ENCODE assay signal across 20 cellular contexts in the genomic region with DNA sequence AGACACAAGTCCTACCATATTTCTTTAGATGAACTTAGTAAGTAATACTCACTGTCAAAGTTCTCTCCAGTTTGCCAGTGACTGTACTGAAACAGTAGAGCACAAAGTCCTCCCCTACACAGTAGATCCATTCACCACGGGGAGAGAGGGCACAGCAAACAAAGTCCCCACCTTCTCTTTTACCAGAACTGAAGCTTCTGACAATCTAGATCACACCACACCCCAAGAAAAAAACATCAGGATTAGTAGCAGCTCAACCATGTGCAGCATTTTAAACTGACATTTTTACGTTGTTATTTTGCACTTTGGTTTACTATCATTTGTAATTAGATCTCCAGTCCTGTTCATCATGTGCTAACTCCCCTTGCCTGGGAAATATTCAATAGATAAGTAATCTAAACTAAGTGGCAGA. TPM values are rescaled to one million over a fixed set of nuclear protein-coding genes. Genes with fewer than 3 reads are reported as not detected.
DNase-seq lines count a peak whose midpoint lies in the region; ATAC-seq and TF ChIP-seq lines count a peak whose summit lies in the region.
"Had no signal": no experiment of that assay in that cellular context is flagged by ENCODE, and none has a peak within 500 bp of the region (broad histone marks: within the 10 kb centered on the region; RNA-seq: fewer than 3 reads in every experiment).

No MANE protein-coding gene starts in this region.

- H3K27me3 Mint-ChIP-seq in activated T-cell treated with anti-CD3 and anti-CD28 coated beads, Interleukin-2, amount 50 U/mL, for 72 hours (ENCODE audit: low read depth) = no peaks in the 10 kb centered on the region
- H3K27me3 Mint-ChIP-seq in activated CD8-positive, alpha-beta T cell treated with anti-CD3 and anti-CD28 coated beads for 36 hours = no peaks in the 10 kb centered on the region
- H3K27me3 Mint-ChIP-seq in progenitor cell of endocrine pancreas = no peaks in the 10 kb centered on the region
- H3K27me3 Mint-ChIP-seq: CD4-positive, CD25-positive, alpha-beta regulatory T cell had no signal

- no peak overlapping the region for H3K4me2 ChIP-seq in hepatocyte

- H3K4me3 ChIP-seq in hepatocyte (no peak overlapping the region), lower lobe of right lung (no peak overlapping the region)
- H3K4me3 ChIP-seq: Peyer's patch had no signal

- peaks cover 32% of the 10 kb centered on the region for H3K4me1 Mint-ChIP-seq in activated T-cell treated with anti-CD3 and anti-CD28 coated beads, Interleukin-2, amount 50 U/mL, for 72 hours (ENCODE audit: low read depth)
- H3K4me1 Mint-ChIP-seq in activated CD8-positive, alpha-beta T cell treated with anti-CD3 and anti-CD28 coated beads for 36 hours (ENCODE audit: low read depth) = peaks cover 25% of the 10 kb centered on the region
- H3K4me1 Mint-ChIP-seq in progenitor cell of endocrine pancreas (ENCODE audit: low read depth) = peaks cover 7% of the 10 kb centered on the region

- 58% methylated on average over 2 of the region's 2 CpGs for WGBS in hepatocyte (ENCODE audit: low lambda C conversion rate, missing lambda C conversion rate)

- CTCF ChIA-PET in activated CD8-positive, alpha-beta T cell treated with anti-CD3 and anti-CD28 coated beads for 36 hours (lab: Charles Lee) = interaction anchor here (1.5 to 1.7 kb wide), 2 partner anchors 20 to 22 kb away, joined by 3 to 4 read pairs; no protein-coding TSS in a partner anchor

- H3K36me3 ChIP-seq in hepatocyte (replicated peaks; ENCODE audit: insufficient read depth, low read depth) (no peaks in the 10 kb centered on the region), lower lobe of right lung (peaks cover 71% of the 10 kb centered on the region)

- no peak for ATAC-seq in activated T-cell treated with anti-CD3 and anti-CD28 coated beads, Interleukin-2, amount 50 U/mL, for 72 hours (replicated peaks in 1 of 2)
- ATAC-seq in activated CD8-positive, alpha-beta T cell treated with anti-CD3 and anti-CD28 coated beads for 36 hours = no peak
- ATAC-seq in lower lobe of right lung (no peak), esophagus mucosa (no peak)

- H3K9me2 ChIP-seq in hepatocyte (replicated peaks; ENCODE audit: insufficient read depth) = no peaks in the 10 kb centered on the region

- H3K36me3 Mint-ChIP-seq in activated T-cell treated with anti-CD3 and anti-CD28 coated beads, Interleukin-2, amount 50 U/mL, for 72 hours (ENCODE audit: insufficient read depth in 2 of 2) = peaks cover 9 to 28% of the 10 kb centered on the region in 2 donors
- peaks cover 48% of the 10 kb centered on the region for H3K36me3 Mint-ChIP-seq in activated CD8-positive, alpha-beta T cell treated with anti-CD3 and anti-CD28 coated beads for 36 hours (ENCODE audit: low read depth)
- H3K36me3 Mint-ChIP-seq in progenitor cell of endocrine pancreas (ENCODE audit: insufficient read depth) = peaks cover 18% of the 10 kb centered on the region

- H3K27ac Mint-ChIP-seq in activated T-cell treated with anti-CD3 and anti-CD28 coated beads, Interleukin-2, amount 50 U/mL, for 72 hours = peak overlapping the region; percentile 14
- H3K27ac Mint-ChIP-seq in activated CD8-positive, alpha-beta T cell treated with anti-CD3 and anti-CD28 coated beads for 36 hours = peak overlapping the region; percentile 43
- H3K27ac Mint-ChIP-seq in progenitor cell of endocrine pancreas = peak overlapping the region; percentile 67

- H3K9me3 ChIP-seq in hepatocyte (ENCODE audit: low read depth) = no peaks in the 10 kb centered on the region
- H3K9me3 ChIP-seq in lower lobe of right lung = no peaks in the 10 kb centered on the region
- H3K9me3 ChIP-seq: Caco-2, Peyer's patch had no signal

- no peak overlapping the region for H2AFZ ChIP-seq in hepatocyte

- no peak overlapping the region for H3K4me3 Mint-ChIP-seq in activated T-cell treated with anti-CD3 and anti-CD28 coated beads, Interleukin-2, amount 50 U/mL, for 72 hours
- H3K4me3 Mint-ChIP-seq in activated CD8-positive, alpha-beta T cell treated with anti-CD3 and anti-CD28 coated beads for 36 hours = no peak overlapping the region
- no peak overlapping the region for H3K4me3 Mint-ChIP-seq in progenitor cell of endocrine pancreas (ENCODE audit: low read depth)
- H3K4me3 Mint-ChIP-seq: CD4-positive, CD25-positive, alpha-beta regulatory T cell had no signal

- H3K27me3 ChIP-seq in hepatocyte = no peaks in the 10 kb centered on the region
- no peaks in the 10 kb centered on the region for H3K27me3 ChIP-seq in lower lobe of right lung (ENCODE audit: low read depth)
- H3K27me3 ChIP-seq: Peyer's patch had no signal

- TF ChIP-seq CTCF in activated CD8-positive, alpha-beta T cell treated with anti-CD3 and anti-CD28 coated beads for 36 hours (IDR thresholded peaks at IDR 0.05) = no peak
- TF ChIP-seq CTCF in hepatocyte (IDR thresholded peaks at IDR 0.05; ENCODE audit: poor library complexity) (no peak), progenitor cell of endocrine pancreas (IDR thresholded peaks at IDR 0.05; ENCODE audit: unreplicated experiment) (no peak), lower lobe of right lung (IDR thresholded peaks at IDR 0.05) (no peak)

- POLR2A ChIA-PET in activated CD8-positive, alpha-beta T cell treated with anti-CD3 and anti-CD28 coated beads for 36 hours (lab: Charles Lee) = interaction anchor here (1.0 to 2.6 kb wide), 3 partner anchors 11 to 28 kb away, joined by 3 to 10 read pairs (median 3); a partner anchor contains a TSS

- DNase-seq in activated T-cell treated with anti-CD3 and anti-CD28 coated beads, Interleukin-2, amount 50 U/mL, for 72 hours = no peak
- no peak for DNase-seq in activated T-cell treated with anti-CD3 and anti-CD28 coated beads, Interleukin-2, amount 50 U/mL, for 48 hours
- no peak for DNase-seq in activated CD8-positive, alpha-beta T cell treated with anti-CD3 and anti-CD28 coated beads for 36 hours
- DNase-seq in hepatocyte (ENCODE audit: low spot score) (peak; percentile 8), progenitor cell of endocrine pancreas (ENCODE audit: low spot score, unreplicated experiment) (no peak), lower lobe of right lung (no peak)
- no peak for DNase-seq in stimulated activated CD4-positive, alpha-beta T cell treated with anti-CD3 and anti-CD28 coated beads, Interleukin-4, amount 100 ng/mL, for 24 hours
- DNase-seq: Caco-2; CD4-positive, CD25-positive, alpha-beta regulatory T cell; DMS 273 treated with DMSO at 0.1 percent for 48 hours; DMS79 treated with DMSO at 0.1 percent for 48 hours; IMR-90; NCI-H1105; NCI-H146; NCI-H2029; NCI-H226; NCI-H524; NCI-H774; Peyer's patch had no signal

- H3K4me1 ChIP-seq in hepatocyte (ENCODE audit: insufficient read depth) (no peaks in the 10 kb centered on the region), lower lobe of right lung (peaks cover 8% of the 10 kb centered on the region)

- peaks cover 5% of the 10 kb centered on the region for H3K79me2 ChIP-seq in hepatocyte

- intact Hi-C loops in activated CD8-positive, alpha-beta T cell treated with anti-CD3 and anti-CD28 coated beads for 36 hours (cut with micrococcal nuclease) = no loop called here
- intact Hi-C loops in lower lobe of right lung (cut with DNase I) = no loop called here

- H3K9me3 Mint-ChIP-seq in activated T-cell treated with anti-CD3 and anti-CD28 coated beads, Interleukin-2, amount 50 U/mL, for 72 hours = no peaks in the 10 kb centered on the region
- H3K9me3 Mint-ChIP-seq in activated CD8-positive, alpha-beta T cell treated with anti-CD3 and anti-CD28 coated beads for 36 hours = no peaks in the 10 kb centered on the region
- H3K9me3 Mint-ChIP-seq in progenitor cell of endocrine pancreas (ENCODE audit: low read depth) = no peaks in the 10 kb centered on the region
- H3K9me3 Mint-ChIP-seq: CD4-positive, CD25-positive, alpha-beta regulatory T cell had no signal

- H3K27ac ChIP-seq in hepatocyte (peak overlapping the region; percentile 17), lower lobe of right lung (no peak overlapping the region)
- H3K27ac ChIP-seq: Peyer's patch had no signal

- H4K20me1 ChIP-seq in hepatocyte (ENCODE audit: insufficient read depth, poor library complexity, severe bottlenecking) = no peaks in the 10 kb centered on the region

RNA-seq across cellular contexts. Expression of a gene that starts 23.0 kb away (rescaled TPM):
- 100 to 1,000 TPM; 108 to 112 TPM for total RNA-seq in activated T-cell treated with anti-CD3 and anti-CD28 coated beads, Interleukin-2, amount 50 U/mL, for 72 hours
- 100 to 1,000 TPM; 139 to 143 TPM for total RNA-seq in activated CD8-positive, alpha-beta T cell treated with anti-CD3 and anti-CD28 coated beads for 36 hours
- total RNA-seq in hepatocyte = 171 and 185 TPM in 2 replicates
- 163 and 173 TPM in 2 replicates for polyA plus RNA-seq in hepatocyte
- 240 and 247 TPM in 2 replicates for total RNA-seq in progenitor cell of endocrine pancreas
- 155 TPM for total RNA-seq in lower lobe of right lung
- 26.3 TPM for total RNA-seq in esophagus mucosa

RNA-seq across cellular contexts. Expression of a gene that starts 28.4 kb away (rescaled TPM):
- 10 to 100 TPM; 23.4 to 27.6 TPM for total RNA-seq in activated T-cell treated with anti-CD3 and anti-CD28 coated beads, Interleukin-2, amount 50 U/mL, for 72 hours
- total RNA-seq in activated CD8-positive, alpha-beta T cell treated with anti-CD3 and anti-CD28 coated beads for 36 hours = 10 to 100 TPM; 23.8 to 23.9 TPM
- total RNA-seq in hepatocyte (21.8 and 25.1 TPM in 2 replicates), progenitor cell of endocrine pancreas (25.2 and 25.4 TPM in 2 replicates), lower lobe of right lung (20.5 TPM), esophagus mucosa (11.4 TPM)
- 15.8 and 17.8 TPM in 2 replicates for polyA plus RNA-seq in hepatocyte

RNA-seq across cellular contexts. Expression of a gene that starts 46.6 kb away (rescaled TPM):
- total RNA-seq in activated T-cell treated with anti-CD3 and anti-CD28 coated beads, Interleukin-2, amount 50 U/mL, for 72 hours = 10 to 100 TPM; 45.1 to 54.6 TPM
- total RNA-seq in activated CD8-positive, alpha-beta T cell treated with anti-CD3 and anti-CD28 coated beads for 36 hours = 10 to 100 TPM; 39.2 to 42.9 TPM
- total RNA-seq in hepatocyte (31.2 and 40.9 TPM in 2 replicates), progenitor cell of endocrine pancreas (32.9 and 36.1 TPM in 2 replicates), lower lobe of right lung (21.2 TPM), esophagus mucosa (31.4 TPM)
- polyA plus RNA-seq in hepatocyte = 31.5 and 32.6 TPM in 2 replicates

Comparison
In these comparisons a context has a peak if more than half of its experiments do, and no peak if none do; other contexts are left out.
1. H3K27ac Mint-ChIP-seq: peak in every context shown above with its lines; median percentile 67 in progenitor cell of endocrine pancreas; 43 in activated CD8-positive, alpha-beta T cell treated with anti-CD3 and anti-CD28 coated beads for 36 hours; 14 in activated T-cell treated with anti-CD3 and anti-CD28 coated beads, Interleukin-2, amount 50 U/mL, for 72 hours.